In genomic region chr10:70145666-70146488, GRCh38 we compare ENCODE assay signal across 1 cellular context.
TF ChIP-seq lines count a peak whose summit lies in the region.

No MANE protein-coding gene starts in this region.

TF ChIP-seq in HepG2, 621 proteins besides CTCF, POLR2A, EP300 and RAD21 (continued from another document and continues in another):
- TF ChIP-seq HMGXB4 (CRISPR knock-in tag; IDR thresholded peaks at IDR 0.05; ENCODE audit: borderline replicate concordance in 1 of 2, low read depth in 1 of 2): peak; percentile 90 to 95
- no peak for TF ChIP-seq DDIT3 (CRISPR knock-in tag; IDR thresholded peaks at IDR 0.05)
- TF ChIP-seq ZNF101 (CRISPR knock-in tag; IDR thresholded peaks at IDR 0.05; ENCODE audit: borderline replicate concordance, low read depth): no peak
- peak; percentile 53 for TF ChIP-seq ZFP91 (CRISPR knock-in tag; IDR thresholded peaks at IDR 0.05; ENCODE audit: borderline replicate concordance)
- TF ChIP-seq ATF2 (CRISPR knock-in tag; IDR thresholded peaks at IDR 0.05): no peak; the same call in 1 of the 2 replicates
- peak; percentile 89 for TF ChIP-seq ZFY (CRISPR knock-in tag; IDR thresholded peaks at IDR 0.05)
- TF ChIP-seq GATAD1 (CRISPR knock-in tag; IDR thresholded peaks at IDR 0.05): no peak
- TF ChIP-seq CENPBD1 (CRISPR knock-in tag; IDR thresholded peaks at IDR 0.05; ENCODE audit: borderline replicate concordance, low read depth): no peak
- TF ChIP-seq MTF2 (CRISPR knock-in tag; IDR thresholded peaks at IDR 0.05; ENCODE audit: borderline replicate concordance): 0 out of 2 replicates have a peak, but pooled peaks have one; percentile 52
- peak; percentile 67; the same call in 1 of the 2 replicates for TF ChIP-seq GABPB1 (CRISPR knock-in tag; IDR thresholded peaks at IDR 0.05)
- TF ChIP-seq CREB3 (CRISPR knock-in tag; IDR thresholded peaks at IDR 0.05): no peak; the same call in none of the 2 replicates
- TF ChIP-seq ZNF574 (CRISPR knock-in tag; IDR thresholded peaks at IDR 0.05): peak; percentile 55; the same call in 1 of the 2 replicates
- peak; percentile 57; the same call in 1 of the 2 replicates for TF ChIP-seq ERF (CRISPR knock-in tag; IDR thresholded peaks at IDR 0.05)
- TF ChIP-seq GRHL1 (CRISPR knock-in tag; conservative IDR thresholded peaks at IDR 0.05): no peak
- TF ChIP-seq LBX2 (CRISPR knock-in tag; IDR thresholded peaks at IDR 0.05; ENCODE audit: borderline replicate concordance): peak; percentile 90; the same call in 1 of the 2 replicates
- peak; percentile 95 for TF ChIP-seq MAX (IDR thresholded peaks at IDR 0.05)
- TF ChIP-seq TBP (CRISPR knock-in tag; IDR thresholded peaks at IDR 0.05): no peak
- TF ChIP-seq BCL6 (CRISPR knock-in tag; IDR thresholded peaks at IDR 0.05): peak; percentile 35; the same call in 1 of the 2 replicates
- peak; percentile 64; the same call in 1 of the 2 replicates for TF ChIP-seq ZNF552 (CRISPR knock-in tag; IDR thresholded peaks at IDR 0.05; ENCODE audit: borderline replicate concordance)
- TF ChIP-seq ZNF790 (CRISPR knock-in tag; IDR thresholded peaks at IDR 0.05; ENCODE audit: borderline replicate concordance): peak; percentile 80; the same call in 1 of the 2 replicates
- TF ChIP-seq MZF1 (CRISPR knock-in tag; IDR thresholded peaks at IDR 0.05; ENCODE audit: borderline replicate concordance): no peak
- 0 out of 2 replicates have a peak, but pooled peaks have one; percentile 54 for TF ChIP-seq BATF2 (CRISPR knock-in tag; IDR thresholded peaks at IDR 0.05)
- TF ChIP-seq IRF2 (CRISPR knock-in tag; IDR thresholded peaks at IDR 0.05): peak; percentile 47; the same call in 1 of the 2 replicates
- peak; percentile 97 for TF ChIP-seq MYC (CRISPR knock-in tag; IDR thresholded peaks at IDR 0.05; ENCODE audit: borderline replicate concordance)
- no peak for TF ChIP-seq ZBTB46 (CRISPR knock-in tag; IDR thresholded peaks at IDR 0.05; ENCODE audit: borderline replicate concordance)
- TF ChIP-seq HNRNPK (IDR thresholded peaks at IDR 0.05; ENCODE audit: low read depth, low read length, poor library complexity, severe bottlenecking): no peak
- TF ChIP-seq ZNF740 (CRISPR knock-in tag; IDR thresholded peaks at IDR 0.05): peak; percentile 26; the same call in 1 of the 2 replicates
- TF ChIP-seq ZNF264 (CRISPR knock-in tag; IDR thresholded peaks at IDR 0.05): no peak
- no peak for TF ChIP-seq ZFP37 (CRISPR knock-in tag; IDR thresholded peaks at IDR 0.05; ENCODE audit: borderline replicate concordance)
- TF ChIP-seq AGO2 (optimal IDR thresholded peaks at IDR 0.05; ENCODE audit: low read depth, low read length): peak; percentile 95
- TF ChIP-seq ZBTB8A (CRISPR knock-in tag; IDR thresholded peaks at IDR 0.05; ENCODE audit: borderline replicate concordance, low read depth): no peak
- TF ChIP-seq MXD4 (CRISPR knock-in tag; IDR thresholded peaks at IDR 0.05): peak; percentile 86
- no peak for TF ChIP-seq ZNF343 (CRISPR knock-in tag; IDR thresholded peaks at IDR 0.05)
- peak; percentile 89; the same call in 1 of the 2 replicates for TF ChIP-seq ZNF451 (CRISPR knock-in tag; IDR thresholded peaks at IDR 0.05)
- peak; percentile 89; the same call in 1 of the 2 replicates for TF ChIP-seq ZNF709 (CRISPR knock-in tag; IDR thresholded peaks at IDR 0.05)
- no peak for TF ChIP-seq ZNF609 (CRISPR knock-in tag; IDR thresholded peaks at IDR 0.05; ENCODE audit: borderline replicate concordance)
- 0 out of 2 replicates have a peak, but pooled peaks have one; percentile 49 for TF ChIP-seq PPARG (CRISPR knock-in tag; conservative IDR thresholded peaks at IDR 0.05)
